In the genomic region with DNA sequence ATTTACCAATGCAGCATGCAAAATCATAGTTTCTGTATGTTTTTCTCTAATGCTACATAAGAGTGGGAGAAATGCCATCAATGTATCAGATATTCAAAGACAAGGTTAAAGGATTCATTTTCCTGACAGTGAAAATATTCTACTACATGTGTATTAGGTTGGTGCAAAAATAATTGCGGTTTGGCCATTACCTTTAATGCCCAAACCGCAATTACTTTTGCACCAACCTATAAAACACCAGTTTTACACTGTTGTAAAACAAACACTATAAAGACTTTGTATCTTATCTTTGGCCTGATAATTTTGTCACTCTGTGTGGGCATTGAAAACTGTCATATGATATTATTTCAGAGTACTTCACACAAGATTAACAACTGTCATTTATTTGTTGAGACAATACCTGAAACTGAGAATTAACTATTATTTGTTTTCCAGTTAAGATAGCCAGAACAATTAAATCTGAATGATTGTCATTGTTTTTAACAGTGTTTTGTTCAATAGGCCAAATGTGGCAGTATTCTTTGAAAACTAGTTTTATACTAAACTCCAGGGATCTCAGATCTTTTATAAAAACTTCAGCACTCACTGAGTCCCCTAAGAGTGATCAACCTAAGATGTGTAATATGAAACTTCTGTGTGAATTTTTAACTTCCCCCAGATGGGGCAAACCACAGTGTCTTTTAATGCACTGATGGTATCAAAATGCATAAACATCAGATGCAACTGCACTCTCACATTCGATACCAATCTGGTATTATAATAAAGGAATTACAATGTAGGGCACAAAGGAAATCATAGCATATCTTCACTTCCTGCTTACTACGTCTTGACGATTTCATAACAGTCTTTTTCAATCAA, we compare ENCODE assay signal across 28 cellular contexts. TPM values are rescaled to one million over a fixed set of nuclear protein-coding genes. Genes with fewer than 3 reads are reported as not detected.
"Had no signal": no experiment of that assay in that cellular context is flagged by ENCODE, and none has a peak within 500 bp of the region (broad histone marks: within the 10 kb centered on the region; RNA-seq: fewer than 3 reads in every experiment).

No MANE protein-coding gene starts in this region.

- H3K4me3 Mint-ChIP-seq: activated T-cell treated with anti-CD3 and anti-CD28 coated beads, Interleukin-2, amount 50 U/mL, for 72 hours; immature natural killer cell; mesothelial cell of epicardium; naive B cell; stimulated activated effector memory CD8-positive, alpha-beta T cell treated with anti-CD3 and anti-CD28 coated beads, Interleukin-12 subunit alpha, Interleukin-12 subunit beta, amount 100 ng/mL, for 72 hours; stimulated activated naive CD8-positive, alpha-beta T cell treated with anti-CD3 and anti-CD28 coated beads, Interleukin-15, Interleukin-2, amounts not matched to agents 100 ng/mL and 50 ng/mL, for 24 hours had no signal

- H3K9me3 ChIP-seq: adrenal gland, body of pancreas, heart left ventricle, pancreas, prostate gland, sigmoid colon, thoracic aorta, uterus had no signal

- ATAC-seq: activated naive CD4-positive, alpha-beta T cell treated with anti-CD3 and anti-CD28 coated beads, Interleukin-2, amount 50 U/mL, for 72 hours; activated T-cell treated with anti-CD3 and anti-CD28 coated beads, Interleukin-2, amount 50 U/mL, for 72 hours; body of pancreas; foreskin keratinocyte; heart left ventricle; pancreas; stimulated activated effector memory CD8-positive, alpha-beta T cell treated with anti-CD3 and anti-CD28 coated beads, Interleukin-12 subunit alpha, Interleukin-12 subunit beta, amount 100 ng/mL, for 72 hours had no signal

- H3K9me3 Mint-ChIP-seq: mesothelial cell of epicardium; stimulated activated naive CD8-positive, alpha-beta T cell treated with anti-CD3 and anti-CD28 coated beads, Interleukin-15, Interleukin-2, amounts not matched to agents 100 ng/mL and 50 ng/mL, for 24 hours had no signal

- H3K27ac ChIP-seq: adrenal gland, body of pancreas, dorsolateral prefrontal cortex, foreskin keratinocyte, heart left ventricle, pancreas, prostate gland, sigmoid colon, thoracic aorta, uterus had no signal

- H3K36me3 ChIP-seq: adrenal gland, heart left ventricle, pancreas, prostate gland, sigmoid colon, thoracic aorta, uterus had no signal

- H3K4me3 ChIP-seq: adrenal gland, body of pancreas, dorsolateral prefrontal cortex, heart left ventricle, pancreas, prostate gland, sigmoid colon, thoracic aorta, uterus had no signal

- H3K4me1 Mint-ChIP-seq: immature natural killer cell; naive B cell; stimulated activated effector memory CD8-positive, alpha-beta T cell treated with anti-CD3 and anti-CD28 coated beads, Interleukin-12 subunit alpha, Interleukin-12 subunit beta, amount 100 ng/mL, for 72 hours had no signal

- H3K27me3 Mint-ChIP-seq: naive B cell; stimulated activated naive CD8-positive, alpha-beta T cell treated with anti-CD3 and anti-CD28 coated beads, Interleukin-15, Interleukin-2, amounts not matched to agents 100 ng/mL and 50 ng/mL, for 24 hours had no signal

- H3K4me1 ChIP-seq: adrenal gland, body of pancreas, foreskin keratinocyte, heart left ventricle, pancreas, prostate gland, sigmoid colon, uterus had no signal

- H3K36me3 Mint-ChIP-seq: activated naive CD4-positive, alpha-beta T cell treated with anti-CD3 and anti-CD28 coated beads, Interleukin-2, amount 50 U/mL, for 72 hours; immature natural killer cell; mesothelial cell of epicardium; naive B cell; stimulated activated effector memory CD8-positive, alpha-beta T cell treated with anti-CD3 and anti-CD28 coated beads, Interleukin-12 subunit alpha, Interleukin-12 subunit beta, amount 100 ng/mL, for 72 hours had no signal

- H3K27ac Mint-ChIP-seq: activated naive CD4-positive, alpha-beta T cell treated with anti-CD3 and anti-CD28 coated beads, Interleukin-2, amount 50 U/mL, for 72 hours; activated T-cell treated with anti-CD3 and anti-CD28 coated beads, Interleukin-2, amount 50 U/mL, for 72 hours; immature natural killer cell; mesothelial cell of epicardium; naive B cell; stimulated activated effector memory CD8-positive, alpha-beta T cell treated with anti-CD3 and anti-CD28 coated beads, Interleukin-12 subunit alpha, Interleukin-12 subunit beta, amount 100 ng/mL, for 72 hours; stimulated activated naive CD8-positive, alpha-beta T cell treated with anti-CD3 and anti-CD28 coated beads, Interleukin-15, Interleukin-2, amounts not matched to agents 100 ng/mL and 50 ng/mL, for 24 hours had no signal

- DNase-seq: activated CD4-positive, alpha-beta T cell treated with anti-CD3 and anti-CD28 coated beads for 4 hours; activated CD4-positive, alpha-beta T cell treated with anti-CD3 and anti-CD28 coated beads, Interleukin-2, amount 50 U/mL, for 4 hours; activated naive CD4-positive, alpha-beta T cell; activated T-cell treated with anti-CD3 and anti-CD28 coated beads for 4 hours; activated T-cell treated with anti-CD3 and anti-CD28 coated beads, Interleukin-2, amount 50 U/mL, for 72 hours; adrenal gland; aorta; body of pancreas; dorsolateral prefrontal cortex; effector memory CD4-positive, alpha-beta T cell; foreskin keratinocyte; heart left ventricle; hypothalamus; immature natural killer cell; naive B cell; pancreas; retina; sigmoid colon; small intestine; stimulated activated CD4-positive, alpha-beta T cell treated with anti-CD3 and anti-CD28 coated beads, Interleukin-4, amount 100 ng/mL, for 24 hours; trophoblast cell; uterus had no signal

- H3K27me3 ChIP-seq: adrenal gland, body of pancreas, dorsolateral prefrontal cortex, foreskin keratinocyte, heart left ventricle, pancreas, sigmoid colon, uterus had no signal

RNA-seq across cellular contexts. Expression of a gene that starts 53.8 kb away (rescaled TPM):
- polyA plus RNA-seq: immature natural killer cell had no signal
